Comparison of ENCODE assay signal across 17 cellular contexts in genomic region chr3:118960876-118961275, GRCh38.
DNase-seq lines count a peak whose midpoint lies in the region; TF ChIP-seq lines count a peak whose summit lies in the region.
"Had no signal": no experiment of that assay in that cellular context is flagged by ENCODE, and none has a peak within 500 bp of the region (broad histone marks: within the 10 kb centered on the region; RNA-seq: fewer than 3 reads in every experiment).

No MANE protein-coding gene starts in this region.

- no peak overlapping the region for H3K4me2 ChIP-seq in hepatocyte

- no peaks in the 10 kb centered on the region for H3K36me3 ChIP-seq in hepatocyte (replicated peaks; ENCODE audit: insufficient read depth, low read depth)
- no peaks in the 10 kb centered on the region for H3K36me3 ChIP-seq in ascending aorta
- H3K36me3 ChIP-seq: left ventricle myocardium inferior, vagina had no signal

- H3K4me1 Mint-ChIP-seq in immature natural killer cell: peaks cover 0 to 7% of the 10 kb centered on the region in 2 donors
- H3K4me1 Mint-ChIP-seq: activated B cell treated with CpG ODN at 0.5 μM for 24 hours had no signal

- intact Hi-C loops in ascending aorta (cut with DNase I): no loop called here

- H3K9me3 ChIP-seq in hepatocyte (ENCODE audit: low read depth) (no peaks in the 10 kb centered on the region), ascending aorta (no peaks in the 10 kb centered on the region)
- H3K9me3 ChIP-seq: vagina had no signal

- H3K9me3 Mint-ChIP-seq in immature natural killer cell: peaks cover 0 to 13% (median 0%) of the 10 kb centered on the region in 6 donors
- H3K9me3 Mint-ChIP-seq: activated naive CD8-positive, alpha-beta T cell treated with anti-CD3 and anti-CD28 coated beads, Interleukin-2, amount 50 U/mL, for 24 hours; activated T-helper 17 cell treated with anti-CD3 and anti-CD28 coated beads, Interleukin-2, amount 50 U/mL, for 72 hours; T-helper 1 cell treated with Interleukin-12 subunit alpha and Interleukin-12 subunit beta and Interleukin-4 antibody, amounts not matched to agents 30 μg/mL and 1 μg/mL, for 36 hours had no signal

- DNase-seq in COLO829 (ENCODE audit: low spot score) (peak; percentile 80), HFF-Myc (ENCODE audit: extremely low read depth, low read depth) (peak; percentile 2), SK-MEL-5 (ENCODE audit: low read depth, low spot score) (peak; percentile 41), hepatocyte (ENCODE audit: low spot score) (peak; percentile 12), immature natural killer cell (no peak), ascending aorta (ENCODE audit: low spot score in 2 of 2) (no peak), GM10266 (ENCODE audit: extremely low spot score) (no peak)
- no peak for DNase-seq in central memory CD4-positive, alpha-beta T cell
- DNase-seq: activated B cell treated with CpG ODN at 0.5 μM for 24 hours; activated naive CD8-positive, alpha-beta T cell treated with anti-CD3 and anti-CD28 coated beads, Interleukin-2, amount 50 U/mL, for 24 hours; effector CD8-positive, alpha-beta T cell; left ventricle myocardium inferior; NCI-H2081 treated with DMSO at 0.1 percent for 48 hours; nucleus accumbens had no signal

- WGBS in hepatocyte (ENCODE audit: low lambda C conversion rate, missing lambda C conversion rate): 96% methylated on average over 2 of the region's 2 CpGs

- no peak overlapping the region for H3K27ac ChIP-seq in hepatocyte
- no peak overlapping the region for H3K27ac ChIP-seq in ascending aorta
- H3K27ac ChIP-seq: left ventricle myocardium inferior, vagina had no signal

- H3K79me2 ChIP-seq in hepatocyte: no peaks in the 10 kb centered on the region

- H3K27me3 ChIP-seq in hepatocyte (no peaks in the 10 kb centered on the region), ascending aorta (no peaks in the 10 kb centered on the region)
- H3K27me3 ChIP-seq: vagina had no signal

- H3K27ac Mint-ChIP-seq in immature natural killer cell: no peak overlapping the region
- H3K27ac Mint-ChIP-seq: activated B cell treated with CpG ODN at 0.5 μM for 24 hours; activated naive CD8-positive, alpha-beta T cell treated with anti-CD3 and anti-CD28 coated beads, Interleukin-2, amount 50 U/mL, for 24 hours; activated T-helper 17 cell treated with anti-CD3 and anti-CD28 coated beads, Interleukin-2, amount 50 U/mL, for 72 hours; T-helper 1 cell treated with Interleukin-12 subunit alpha and Interleukin-12 subunit beta and Interleukin-4 antibody, amounts not matched to agents 30 μg/mL and 1 μg/mL, for 36 hours had no signal

- H2AFZ ChIP-seq in hepatocyte: no peak overlapping the region

- H3K9me2 ChIP-seq in hepatocyte (replicated peaks; ENCODE audit: insufficient read depth): no peaks in the 10 kb centered on the region

- TF ChIP-seq CTCF in HFF-Myc (IDR thresholded peaks at IDR 0.05; ENCODE audit: low read depth, low read length, missing control alignments) (no peak), hepatocyte (IDR thresholded peaks at IDR 0.05; ENCODE audit: poor library complexity) (no peak), ascending aorta (IDR thresholded peaks at IDR 0.05) (no peak), GM10266 (IDR thresholded peaks at IDR 0.05; ENCODE audit: control insufficient read depth, insufficient read depth, low read depth, missing control alignments) (no peak)

- H3K4me3 Mint-ChIP-seq in immature natural killer cell: no peak overlapping the region
- H3K4me3 Mint-ChIP-seq: activated B cell treated with CpG ODN at 0.5 μM for 24 hours; activated naive CD8-positive, alpha-beta T cell treated with anti-CD3 and anti-CD28 coated beads, Interleukin-2, amount 50 U/mL, for 24 hours; activated T-helper 17 cell treated with anti-CD3 and anti-CD28 coated beads, Interleukin-2, amount 50 U/mL, for 72 hours; T-helper 1 cell treated with Interleukin-12 subunit alpha and Interleukin-12 subunit beta and Interleukin-4 antibody, amounts not matched to agents 30 μg/mL and 1 μg/mL, for 36 hours had no signal

- in situ Hi-C loops in SK-MEL-5 (cut with HindIII; ENCODE audit: low pct_unique_long_range_greater_than_20kb, low sequenced_read_pairs): no loop called here

- H3K36me3 Mint-ChIP-seq in immature natural killer cell: peaks cover 0 to 3% (median 0%) of the 10 kb centered on the region in 3 donors

- peaks cover 0 to 2% (median 2%) of the 10 kb centered on the region in 3 donors for H3K27me3 Mint-ChIP-seq in immature natural killer cell (ENCODE audit: low read depth in 3 of 3)

- H3K4me1 ChIP-seq in hepatocyte (ENCODE audit: insufficient read depth): no peaks in the 10 kb centered on the region
- no peaks in the 10 kb centered on the region for H3K4me1 ChIP-seq in ascending aorta
- H3K4me1 ChIP-seq: left ventricle myocardium inferior, vagina had no signal

- no peaks in the 10 kb centered on the region for H4K20me1 ChIP-seq in hepatocyte (ENCODE audit: insufficient read depth, poor library complexity, severe bottlenecking)

- no peak overlapping the region for H3K4me3 ChIP-seq in HFF-Myc (replicated peaks; ENCODE audit: low read depth, low read length)
- H3K4me3 ChIP-seq in hepatocyte: no peak overlapping the region
- H3K4me3 ChIP-seq in ascending aorta: no peak overlapping the region
- H3K4me3 ChIP-seq: left ventricle myocardium inferior, vagina had no signal

Comparison
In these comparisons a context has a peak if more than half of its experiments do, and no peak if none do; other contexts are left out.
1. DNase-seq: peak in COLO829 (single experiment), HFF-Myc (single experiment), SK-MEL-5 (single experiment) and hepatocyte (single experiment); none in immature natural killer cell (0 of 3), ascending aorta (0 of 2), central memory CD4-positive, alpha-beta T cell (single experiment) and GM10266 (single experiment).